In the genomic region with DNA sequence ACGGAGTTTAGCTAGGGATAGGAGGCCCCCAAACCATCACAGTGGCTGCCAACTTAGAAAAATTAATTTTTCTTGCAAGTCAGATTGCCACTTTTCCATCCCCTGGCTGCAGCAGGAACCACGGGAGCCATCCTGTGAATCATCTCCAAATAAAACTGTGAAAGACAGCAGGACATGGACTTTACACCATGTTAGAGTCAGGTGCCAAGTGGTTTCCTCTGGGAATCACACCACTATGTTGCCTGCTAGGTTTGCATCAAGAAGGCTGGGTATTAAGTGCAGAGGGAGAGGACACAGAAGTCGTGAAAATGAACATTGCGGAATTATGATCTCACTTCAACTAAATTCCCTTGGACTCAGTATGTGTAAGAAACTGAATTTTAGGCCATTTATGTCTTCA, we compare ENCODE assay signal across 17 cellular contexts.
A peak's percentile ranks its signal among the peaks of the same experiment; 100 is the strongest.
DNase-seq lines count a peak whose midpoint lies in the region; ATAC-seq and TF ChIP-seq lines count a peak whose summit lies in the region.
"Had no signal": no experiment of that assay in that cellular context is flagged by ENCODE, and none has a peak within 500 bp of the region (broad histone marks: within the 10 kb centered on the region; RNA-seq: fewer than 3 reads in every experiment).

No MANE protein-coding gene starts in this region.

- H3K4me1 ChIP-seq in right lobe of liver = peaks cover 0 to 12% (median 1%) of the 10 kb centered on the region in 4 donors
- H3K4me1 ChIP-seq: BLaER1, Caco-2 had no signal

- no peaks in the 10 kb centered on the region for H3K27me3 ChIP-seq in right lobe of liver
- H3K27me3 ChIP-seq: BLaER1 had no signal

- TF ChIP-seq POLR2A in right lobe of liver (IDR thresholded peaks at IDR 0.05) = peak; percentile 54

- ATAC-seq in left lobe of liver = peak; percentile 87
- peak; percentile 52 to 87 (median 75) for ATAC-seq in right lobe of liver
- ATAC-seq: CD8-positive, alpha-beta T cell; GM23338 had no signal

- no peak overlapping the region for H3K4me3 ChIP-seq in right lobe of liver
- H3K4me3 ChIP-seq: BLaER1, GM23338, HAP-1 had no signal

- H3K36me3 ChIP-seq in right lobe of liver = no peaks in the 10 kb centered on the region
- H3K36me3 ChIP-seq: BLaER1, HAP-1 had no signal

- TF ChIP-seq CTCF in right lobe of liver (IDR thresholded peaks at IDR 0.05) = no peak

- intact Hi-C loops in right lobe of liver (cut with DNase I) = no loop called here

- 51% methylated on average over 3 of the region's 4 CpGs for WGBS in right lobe of liver (ENCODE audit: insufficient coverage, low coverage, low lambda C conversion rate, missing lambda C conversion rate)

- peak overlapping the region in 1 of 3 donors; percentile 69 for H3K27ac ChIP-seq in right lobe of liver
- H3K27ac ChIP-seq: BLaER1, C4-2B had no signal

- DNase-seq in M059J (ENCODE audit: low read depth) (peak; percentile 3), left lobe of liver (ENCODE audit: low spot score) (peak; percentile 49), right lobe of liver (no peak), NCI-H1092 treated with DMSO at 0.1 percent for 48 hours (lab: John Stamatoyannopoulos, UW) (no peak), kidney tubule cell (ENCODE audit: low spot score) (no peak), dermis blood vessel endothelial cell (no peak), GOT3 (lab: John Stamatoyannopoulos, UW) (no peak)
- DNase-seq: Caco-2; CD4-positive, CD25-positive, alpha-beta regulatory T cell; CD8-positive, alpha-beta T cell; DMS153; DND-41; HFFc6 had no signal

- no peaks in the 10 kb centered on the region for H3K9me3 ChIP-seq in right lobe of liver
- H3K9me3 ChIP-seq: BLaER1, Caco-2, HAP-1 had no signal

Comparison
In these comparisons a context has a peak if more than half of its experiments do, and no peak if none do; other contexts are left out.
1. DNase-seq: peak in M059J (single experiment) and left lobe of liver (single experiment); none in right lobe of liver (0 of 3), NCI-H1092 treated with DMSO at 0.1 percent for 48 hours (single experiment), kidney tubule cell (single experiment), dermis blood vessel endothelial cell (single experiment) and GOT3 (single experiment).